Comparison of ENCODE assay signal across 22 cellular contexts in the genomic region with DNA sequence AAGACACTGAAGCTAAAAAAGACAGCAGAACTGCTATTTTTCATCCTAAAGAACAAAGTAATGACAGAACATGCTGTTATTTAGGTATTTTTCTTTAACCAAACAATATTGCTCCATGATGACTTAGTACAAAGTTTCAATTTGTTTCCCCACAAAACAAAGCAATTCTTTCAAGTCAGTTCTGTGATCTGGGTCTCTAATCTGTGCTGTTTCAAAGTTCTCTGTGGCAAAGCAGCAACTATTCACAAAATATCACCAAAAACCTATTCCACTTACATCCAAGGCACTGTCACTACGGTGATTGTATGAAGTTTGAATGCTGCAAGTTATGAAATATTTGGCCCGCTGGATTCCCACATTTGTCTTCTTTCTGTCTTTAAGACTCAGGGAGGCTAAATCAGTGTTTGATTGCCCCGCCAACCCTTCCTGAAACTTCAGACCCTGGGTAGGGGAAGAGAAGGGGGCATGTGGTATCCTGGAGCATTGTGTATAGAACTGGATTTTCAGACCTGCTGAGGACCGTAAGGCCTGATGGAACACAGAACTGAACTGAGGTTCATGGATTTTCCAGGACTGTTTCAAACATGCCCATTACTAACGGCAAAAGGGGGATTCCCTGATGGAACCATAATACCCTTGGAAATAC. TPM values are rescaled to one million over a fixed set of nuclear protein-coding genes. Genes with fewer than 3 reads are reported as not detected.
DNase-seq lines count a peak whose midpoint lies in the region; ATAC-seq, FAIRE-seq and TF ChIP-seq lines count a peak whose summit lies in the region.
"Had no signal": no experiment of that assay in that cellular context is flagged by ENCODE, and none has a peak within 500 bp of the region (broad histone marks: within the 10 kb centered on the region; RNA-seq: fewer than 3 reads in every experiment).

No MANE protein-coding gene starts in this region.

- intact Hi-C loops in GM12878 (cut with micrococcal nuclease; ENCODE audit: unreplicated experiment): no loop called here
- intact Hi-C loops in testis (cut with DNase I; ENCODE audit: low total_unique reads): no loop called here

- peak; percentile 7 for FAIRE-seq in GM12878 (lab: Jason Lieb, UNC)
- FAIRE-seq: A204.1, D721Med, GM12891, GM18507, H1 had no signal

- TF ChIP-seq CTCF in GM12878 (IDR thresholded peaks at IDR 0.05 in 2 of 3, conservative IDR thresholded peaks at IDR 0.05 in 1 of 3; ENCODE audit: control insufficient read depth in 2 of 3, extremely low read depth in 1 of 3, insufficient read depth in 1 of 3, low read depth in 3 of 3, low read length in 3 of 3): no peak
- no peak for TF ChIP-seq CTCF in testis (IDR thresholded peaks at IDR 0.05)

- CTCF ChIA-PET in GM12878 (lab: Yijun Ruan, JAX): no interaction called here

- no peak for TF ChIP-seq RAD21 in GM12878 (IDR thresholded peaks at IDR 0.05; ENCODE audit: insufficient read depth, low read depth, low read length)

- H3K27ac ChIP-seq in GM12878 (ENCODE audit: control insufficient read depth, insufficient read depth): no peak overlapping the region
- H3K27ac ChIP-seq in testis: peak overlapping the region; percentile 48 to 50
- H3K27ac ChIP-seq: BLaER1 treated with 17β-estradiol and CSF1 and Interleukin-3, amounts not matched to agents 10 nM and 100 nM; GM23248 had no signal

- H4K20me1 ChIP-seq in GM12878 (ENCODE audit: control insufficient read depth, insufficient read depth): no peaks in the 10 kb centered on the region
- H4K20me1 ChIP-seq: BLaER1 treated with 17β-estradiol and CSF1 and Interleukin-3, amounts not matched to agents 10 nM and 100 nM had no signal

- DNase-seq in GM12878 (ENCODE audit: low read depth, low spot score): no peak
- peak; percentile 31 for DNase-seq in medulla oblongata (ENCODE audit: extremely low spot score)
- DNase-seq in testis: no peak
- DNase-seq in NOMO-1 treated with DMSO at 0.1 percent for 48 hours (lab: John Stamatoyannopoulos, UW; ENCODE audit: unreplicated experiment): no peak
- DNase-seq in AML-193 (lab: John Stamatoyannopoulos, UW): no peak
- DNase-seq in NCI-H345 (lab: John Stamatoyannopoulos, UW): no peak
- DNase-seq: BE2C; CD4-positive, alpha-beta T cell; CD8-positive, alpha-beta memory T cell; DMS 273 treated with DMSO at 0.1 percent for 48 hours; DMS79; EL; GDM1; GM23248; H7; HCEC 1CT had no signal

- H3K9me3 ChIP-seq in GM12878 (replicated peaks; ENCODE audit: control insufficient read depth, insufficient read depth, low read length) (no peaks in the 10 kb centered on the region), testis (no peaks in the 10 kb centered on the region)
- H3K9me3 ChIP-seq: BE2C; BLaER1 treated with 17β-estradiol and CSF1 and Interleukin-3, amounts not matched to agents 10 nM and 100 nM had no signal

- H2AFZ ChIP-seq in GM12878 (ENCODE audit: control insufficient read depth, low read depth, low read length): no peak overlapping the region
- H2AFZ ChIP-seq: GM23248 had no signal

- SMC1A ChIA-PET in GM12878 (lab: Charles Lee; ENCODE audit: uncharacterized antibody, unreplicated experiment): interaction anchor here (0.6 kb wide), 1 partner anchor 16 kb away, joined by 3 read pairs; no protein-coding TSS in a partner anchor

- RAD21 ChIA-PET in GM12878 (lab: Charles Lee; ENCODE audit: unreplicated experiment): no interaction called here

- no peaks in the 10 kb centered on the region for H3K27me3 ChIP-seq in GM12878 (replicated peaks in 1 of 2; ENCODE audit: control insufficient read depth in 2 of 2, insufficient read depth in 2 of 2, low read length in 1 of 2)
- H3K27me3 ChIP-seq in testis: no peaks in the 10 kb centered on the region
- H3K27me3 ChIP-seq: BLaER1 treated with 17β-estradiol and CSF1 and Interleukin-3, amounts not matched to agents 10 nM and 100 nM had no signal

- peaks cover 9% of the 10 kb centered on the region; the same call in 1 of the 2 replicates for H3K4me1 ChIP-seq in GM12878 (ENCODE audit: control insufficient read depth, insufficient read depth, low read length)
- peaks cover 6% of the 10 kb centered on the region for H3K4me1 ChIP-seq in testis
- H3K4me1 ChIP-seq: BE2C; BLaER1 treated with 17β-estradiol and CSF1 and Interleukin-3, amounts not matched to agents 10 nM and 100 nM had no signal

- H3K79me2 ChIP-seq in GM12878 (ENCODE audit: control insufficient read depth, insufficient read depth, low read length): no peaks in the 10 kb centered on the region

- no peak for ATAC-seq in GM12878

- no peak overlapping the region for H3K4me2 ChIP-seq in GM12878 (ENCODE audit: control insufficient read depth, insufficient read depth)
- H3K4me2 ChIP-seq: BLaER1 treated with 17β-estradiol and CSF1 and Interleukin-3, amounts not matched to agents 10 nM and 100 nM had no signal

- 78% methylated on average over 5 of the region's 5 CpGs for WGBS in GM12878 (ENCODE audit: insufficient coverage, insufficient replicate concordance, low lambda C conversion rate, missing lambda C conversion rate)
- 71 to 80% methylated on average over 5 of the region's 5 CpGs for WGBS in testis, 2 donors

- H3K9ac ChIP-seq in GM12878 (ENCODE audit: control insufficient read depth, insufficient read depth, low read length): no peak overlapping the region
- H3K9ac ChIP-seq: BLaER1 treated with 17β-estradiol and CSF1 and Interleukin-3, amounts not matched to agents 10 nM and 100 nM; GM23248 had no signal

- H3K4me3 ChIP-seq in GM12878: no peak overlapping the region
- no peak overlapping the region for H3K4me3 ChIP-seq in testis
- H3K4me3 ChIP-seq: BLaER1 treated with 17β-estradiol and CSF1 and Interleukin-3, amounts not matched to agents 10 nM and 100 nM; GM23248 had no signal

- no peak for TF ChIP-seq EP300 in GM12878 (IDR thresholded peaks at IDR 0.05; ENCODE audit: borderline replicate concordance in 1 of 2, control insufficient read depth in 1 of 2, low read depth in 2 of 2, low read length in 2 of 2)

- BruUV-seq in GM12878 (replicated peaks; lab: Mats Ljungman, UMichigan): no TSS peak

- POLR2A ChIA-PET in GM12878 (lab: Charles Lee): no interaction called here

- H3K36me3 ChIP-seq in GM12878 (ENCODE audit: control insufficient read depth in 2 of 2, insufficient read depth in 2 of 2, low read length in 1 of 2): no peaks in the 10 kb centered on the region
- H3K36me3 ChIP-seq in testis (ENCODE audit: low read depth, missing control alignments): no peaks in the 10 kb centered on the region
- H3K36me3 ChIP-seq: BE2C; BLaER1 treated with 17β-estradiol and CSF1 and Interleukin-3, amounts not matched to agents 10 nM and 100 nM had no signal

- in situ Hi-C loops in GM12878 (cut with MboI): no loop called here

- TF ChIP-seq POLR2A in GM12878 (IDR thresholded peaks at IDR 0.05; ENCODE audit: low read depth, low read length) (no peak), testis (IDR thresholded peaks at IDR 0.05) (no peak)

TF ChIP-seq in GM12878, 131 proteins besides CTCF, POLR2A, EP300 and RAD21 (continues in another document):
- TF ChIP-seq ASH2L (IDR thresholded peaks at IDR 0.05; ENCODE audit: borderline replicate concordance, low read depth) (no peak), CREM (IDR thresholded peaks at IDR 0.05; ENCODE audit: low read depth) (no peak), IKZF2 (IDR thresholded peaks at IDR 0.05) (no peak), RFX5 (IDR thresholded peaks at IDR 0.05; ENCODE audit: low read depth, low read length) (no peak), ZSCAN29 (IDR thresholded peaks at IDR 0.05) (no peak), ZNF24 (IDR thresholded peaks at IDR 0.05) (no peak), SMAD5 (IDR thresholded peaks at IDR 0.05; ENCODE audit: low read depth) (no peak), PAX5 (IDR thresholded peaks at IDR 0.05; ENCODE audit: borderline replicate concordance, low read depth, low read length) (no peak), TAF1 (IDR thresholded peaks at IDR 0.05; ENCODE audit: borderline replicate concordance, low read depth, low read length) (no peak), TARDBP (IDR thresholded peaks at IDR 0.05; ENCODE audit: borderline replicate concordance) (no peak), SREBF2 (IDR thresholded peaks at IDR 0.05; ENCODE audit: low read length) (no peak), CREB1 (IDR thresholded peaks at IDR 0.05; ENCODE audit: low read depth) (no peak)
- TF ChIP-seq, protein P1, sequence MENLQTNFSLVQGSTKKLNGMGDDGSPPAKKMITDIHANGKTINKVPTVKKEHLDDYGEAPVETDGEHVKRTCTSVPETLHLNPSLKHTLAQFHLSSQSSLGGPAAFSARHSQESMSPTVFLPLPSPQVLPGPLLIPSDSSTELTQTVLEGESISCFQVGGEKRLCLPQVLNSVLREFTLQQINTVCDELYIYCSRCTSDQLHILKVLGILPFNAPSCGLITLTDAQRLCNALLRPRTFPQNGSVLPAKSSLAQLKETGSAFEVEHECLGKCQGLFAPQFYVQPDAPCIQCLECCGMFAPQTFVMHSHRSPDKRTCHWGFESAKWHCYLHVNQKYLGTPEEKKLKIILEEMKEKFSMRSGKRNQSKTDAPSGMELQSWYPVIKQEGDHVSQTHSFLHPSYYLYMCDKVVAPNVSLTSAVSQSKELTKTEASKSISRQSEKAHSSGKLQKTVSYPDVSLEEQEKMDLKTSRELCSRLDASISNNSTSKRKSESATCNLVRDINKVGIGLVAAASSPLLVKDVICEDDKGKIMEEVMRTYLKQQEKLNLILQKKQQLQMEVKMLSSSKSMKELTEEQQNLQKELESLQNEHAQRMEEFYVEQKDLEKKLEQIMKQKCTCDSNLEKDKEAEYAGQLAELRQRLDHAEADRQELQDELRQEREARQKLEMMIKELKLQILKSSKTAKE (IDR thresholded peaks at IDR 0.05; ENCODE audit: low read depth, poor library complexity, severe bottlenecking): no peak

RNA-seq across cellular contexts. Expression of a gene that starts 13.1 kb away (rescaled TPM):
- 169 and 173 TPM in 2 replicates for total RNA-seq in GM12878 (2013; cell fraction: nucleolus; rRNA removed)
- total RNA-seq in GM12878 (2014; rRNA removed) (120 and 128 TPM in 2 replicates), GM12878 (2014; rRNA removed; fragmentation: Illumina TruSeq; extraction: Trizol) (107 and 110 TPM in 2 replicates), GM12878 (2021) (68.5 and 72.1 TPM in 2 replicates), testis (100 to 1,000 TPM; 318 to 368 TPM)
- polyA plus RNA-seq in GM12878 (2011; ENCODE audit: low read depth): 60.0 TPM
- polyA plus RNA-seq in GM12878 (2011; rRNA removed) (108 and 143 TPM in 2 replicates), GM12878 (2014; fragmentation: Illumina TruSeq; extraction: Trizol) (95.0 and 109 TPM in 2 replicates), GM12878 (2014; fragmentation: Nextera tagmentation; extraction: Ambion mirVana) (10 to 100 TPM; 19.6 to 35.0 TPM), GM12878 (2014; rRNA removed) (102 and 103 TPM in 2 replicates), GM12878 (2016; fragmentation: Nextera tagmentation; extraction: Ambion mirVana) (100 to 1,000 TPM; 128 to 131 TPM), testis (ENCODE audit: insufficient read depth, low read depth, low replicate concordance) (457 TPM)
- polyA plus RNA-seq in GM12878 (2011; cell fraction: cytosol; rRNA removed): 59.9 and 75.4 TPM in 2 replicates
- polyA plus RNA-seq in GM12878 (2011; cell fraction: nucleus; rRNA removed): 70.6 and 83.0 TPM in 2 replicates
- 80.9 and 88.1 TPM in 2 replicates for polyA plus RNA-seq in GM12878 (2012)
- polyA minus RNA-seq in GM12878 (2011; rRNA and poly(A)+ RNA removed): 50.6 and 56.8 TPM in 2 replicates
- 36.9 and 42.0 TPM in 2 replicates for polyA minus RNA-seq in GM12878 (2011; cell fraction: cytosol; rRNA and poly(A)+ RNA removed)
- 67.0 and 89.6 TPM in 2 replicates for polyA minus RNA-seq in GM12878 (2011; cell fraction: nucleus; rRNA and poly(A)+ RNA removed)
